In genomic region chrY:19392876-19393275, GRCh38 we compare ENCODE assay signal across 19 cellular contexts.
DNase-seq lines count a peak whose midpoint lies in the region; ATAC-seq lines count a peak whose summit lies in the region.
"Had no signal": no experiment of that assay in that cellular context is flagged by ENCODE, and none has a peak within 500 bp of the region (broad histone marks: within the 10 kb centered on the region; RNA-seq: fewer than 3 reads in every experiment).

No MANE protein-coding gene starts in this region.

- DNase-seq in T-helper 1 cell (no peak), NOMO-1 treated with DMSO at 0.1 percent for 48 hours (lab: John Stamatoyannopoulos, UW; ENCODE audit: unreplicated experiment) (no peak), OCI-M2 (lab: John Stamatoyannopoulos, UW; ENCODE audit: unreplicated experiment) (no peak)
- no peak for DNase-seq in activated naive CD4-positive, alpha-beta T cell treated with anti-CD3 and anti-CD28 coated beads for 36 hours
- no peak for DNase-seq in activated T-helper 2 cell treated with anti-CD3 and anti-CD28 coated beads, Interferon-gamma antibody, Interleukin-2, Interleukin-4, amounts not matched to agents 10 μg/mL and 5 μg/mL and 100 μg/mL, durations not matched to agents 14 hours and 24 hours and 36 hours (ENCODE audit: low spot score)
- no peak for DNase-seq in stimulated activated effector memory CD8-positive, alpha-beta T cell treated with anti-CD3 and anti-CD28 coated beads, Interleukin-12 subunit alpha, Interleukin-12 subunit beta, amount 100 ng/mL, for 72 hours (ENCODE audit: low spot score in 2 of 2)
- DNase-seq: BE2C; CD4-positive, alpha-beta memory T cell; DMS79; H7; KBM-7; NCI-H1417 treated with DMSO at 0.1 percent for 48 hours; NCI-H1930; NCI-H2171 treated with DMSO at 0.1 percent for 48 hours; NCI-H446 treated with DMSO at 0.1 percent for 48 hours; NCI-H774; PC-9 had no signal

- no peaks in the 10 kb centered on the region for H3K27me3 Mint-ChIP-seq in T-helper 1 cell treated with Interleukin-12 subunit alpha and Interleukin-12 subunit beta and Interleukin-4 antibody, amounts not matched to agents 30 μg/mL and 1 μg/mL, for 36 hours (ENCODE audit: low read depth)
- H3K27me3 Mint-ChIP-seq in activated naive CD4-positive, alpha-beta T cell treated with anti-CD3 and anti-CD28 coated beads, Interleukin-2, amount 50 U/mL, for 24 hours = no peaks in the 10 kb centered on the region
- no peaks in the 10 kb centered on the region for H3K27me3 Mint-ChIP-seq in activated naive CD4-positive, alpha-beta T cell treated with anti-CD3 and anti-CD28 coated beads for 36 hours (ENCODE audit: low read depth)
- H3K27me3 Mint-ChIP-seq in activated T-helper 2 cell treated with anti-CD3 and anti-CD28 coated beads, Interferon-gamma antibody, Interleukin-2, Interleukin-4, amounts not matched to agents 10 μg/mL and 5 μg/mL and 100 μg/mL, durations not matched to agents 14 hours and 24 hours and 36 hours (ENCODE audit: low read depth) = no peaks in the 10 kb centered on the region
- H3K27me3 Mint-ChIP-seq: CD4-positive, alpha-beta memory T cell had no signal

- H3K36me3 Mint-ChIP-seq in T-helper 1 cell treated with Interleukin-12 subunit alpha and Interleukin-12 subunit beta and Interleukin-4 antibody, amounts not matched to agents 30 μg/mL and 1 μg/mL, for 36 hours (ENCODE audit: low read depth) = peaks cover 2% of the 10 kb centered on the region
- H3K36me3 Mint-ChIP-seq in activated naive CD4-positive, alpha-beta T cell treated with anti-CD3 and anti-CD28 coated beads, Interleukin-2, amount 50 U/mL, for 24 hours = no peaks in the 10 kb centered on the region
- H3K36me3 Mint-ChIP-seq in activated naive CD4-positive, alpha-beta T cell treated with anti-CD3 and anti-CD28 coated beads for 36 hours (ENCODE audit: low read depth) = no peaks in the 10 kb centered on the region
- H3K36me3 Mint-ChIP-seq in activated T-helper 2 cell treated with anti-CD3 and anti-CD28 coated beads, Interferon-gamma antibody, Interleukin-2, Interleukin-4, amounts not matched to agents 10 μg/mL and 5 μg/mL and 100 μg/mL, durations not matched to agents 14 hours and 24 hours and 36 hours (ENCODE audit: low read depth) = no peaks in the 10 kb centered on the region
- H3K36me3 Mint-ChIP-seq in stimulated activated effector memory CD8-positive, alpha-beta T cell treated with anti-CD3 and anti-CD28 coated beads, Interleukin-12 subunit alpha, Interleukin-12 subunit beta, amount 100 ng/mL, for 72 hours = no peaks in the 10 kb centered on the region
- H3K36me3 Mint-ChIP-seq: CD4-positive, alpha-beta memory T cell had no signal

- CTCF ChIA-PET in activated naive CD4-positive, alpha-beta T cell treated with anti-CD3 and anti-CD28 coated beads for 36 hours (lab: Charles Lee) = interaction anchor here (0.8 kb wide), 1 partner anchor 13 kb away, joined by 3 read pairs; no protein-coding TSS in a partner anchor

- intact Hi-C loops in activated naive CD4-positive, alpha-beta T cell treated with anti-CD3 and anti-CD28 coated beads for 36 hours (cut with micrococcal nuclease) = loop anchor here (2.0 to 5.0 kb wide), 2 partner anchors 174 to 316 kb away; no protein-coding TSS in a partner anchor
- intact Hi-C loops in activated T-helper 2 cell treated with anti-CD3 and anti-CD28 coated beads, Interferon-gamma antibody, Interleukin-2, Interleukin-4, amounts not matched to agents 10 μg/mL and 5 μg/mL and 100 μg/mL, durations not matched to agents 14 hours and 24 hours and 36 hours (cut with micrococcal nuclease) = no loop called here

- peaks cover 8% of the 10 kb centered on the region for H3K4me1 Mint-ChIP-seq in T-helper 1 cell treated with Interleukin-12 subunit alpha and Interleukin-12 subunit beta and Interleukin-4 antibody, amounts not matched to agents 30 μg/mL and 1 μg/mL, for 36 hours (ENCODE audit: low read depth)
- peaks cover 35% of the 10 kb centered on the region for H3K4me1 Mint-ChIP-seq in activated naive CD4-positive, alpha-beta T cell treated with anti-CD3 and anti-CD28 coated beads, Interleukin-2, amount 50 U/mL, for 24 hours
- peaks cover 24% of the 10 kb centered on the region for H3K4me1 Mint-ChIP-seq in activated naive CD4-positive, alpha-beta T cell treated with anti-CD3 and anti-CD28 coated beads for 36 hours (ENCODE audit: low read depth)
- peaks cover 13% of the 10 kb centered on the region for H3K4me1 Mint-ChIP-seq in activated T-helper 2 cell treated with anti-CD3 and anti-CD28 coated beads, Interferon-gamma antibody, Interleukin-2, Interleukin-4, amounts not matched to agents 10 μg/mL and 5 μg/mL and 100 μg/mL, durations not matched to agents 14 hours and 24 hours and 36 hours (ENCODE audit: low read depth)
- H3K4me1 Mint-ChIP-seq in stimulated activated effector memory CD8-positive, alpha-beta T cell treated with anti-CD3 and anti-CD28 coated beads, Interleukin-12 subunit alpha, Interleukin-12 subunit beta, amount 100 ng/mL, for 72 hours = peaks cover 7% of the 10 kb centered on the region

- H3K27ac Mint-ChIP-seq in T-helper 1 cell treated with Interleukin-12 subunit alpha and Interleukin-12 subunit beta and Interleukin-4 antibody, amounts not matched to agents 30 μg/mL and 1 μg/mL, for 36 hours = peak overlapping the region; percentile 72
- H3K27ac Mint-ChIP-seq in activated naive CD4-positive, alpha-beta T cell treated with anti-CD3 and anti-CD28 coated beads, Interleukin-2, amount 50 U/mL, for 24 hours = peak overlapping the region; percentile 69
- no peak overlapping the region for H3K27ac Mint-ChIP-seq in activated naive CD4-positive, alpha-beta T cell treated with anti-CD3 and anti-CD28 coated beads for 36 hours
- H3K27ac Mint-ChIP-seq in activated T-helper 2 cell treated with anti-CD3 and anti-CD28 coated beads, Interferon-gamma antibody, Interleukin-2, Interleukin-4, amounts not matched to agents 10 μg/mL and 5 μg/mL and 100 μg/mL, durations not matched to agents 14 hours and 24 hours and 36 hours = no peak overlapping the region
- no peak overlapping the region for H3K27ac Mint-ChIP-seq in stimulated activated effector memory CD8-positive, alpha-beta T cell treated with anti-CD3 and anti-CD28 coated beads, Interleukin-12 subunit alpha, Interleukin-12 subunit beta, amount 100 ng/mL, for 72 hours

- no peak for ATAC-seq in stimulated activated effector memory CD8-positive, alpha-beta T cell treated with anti-CD3 and anti-CD28 coated beads, Interleukin-12 subunit alpha, Interleukin-12 subunit beta, amount 100 ng/mL, for 72 hours

- H3K9me3 Mint-ChIP-seq in T-helper 1 cell treated with Interleukin-12 subunit alpha and Interleukin-12 subunit beta and Interleukin-4 antibody, amounts not matched to agents 30 μg/mL and 1 μg/mL, for 36 hours = peaks cover 4% of the 10 kb centered on the region
- no peaks in the 10 kb centered on the region for H3K9me3 Mint-ChIP-seq in activated naive CD4-positive, alpha-beta T cell treated with anti-CD3 and anti-CD28 coated beads, Interleukin-2, amount 50 U/mL, for 24 hours
- no peaks in the 10 kb centered on the region for H3K9me3 Mint-ChIP-seq in activated naive CD4-positive, alpha-beta T cell treated with anti-CD3 and anti-CD28 coated beads for 36 hours
- peaks cover 6% of the 10 kb centered on the region for H3K9me3 Mint-ChIP-seq in activated T-helper 2 cell treated with anti-CD3 and anti-CD28 coated beads, Interferon-gamma antibody, Interleukin-2, Interleukin-4, amounts not matched to agents 10 μg/mL and 5 μg/mL and 100 μg/mL, durations not matched to agents 14 hours and 24 hours and 36 hours
- H3K9me3 Mint-ChIP-seq in stimulated activated effector memory CD8-positive, alpha-beta T cell treated with anti-CD3 and anti-CD28 coated beads, Interleukin-12 subunit alpha, Interleukin-12 subunit beta, amount 100 ng/mL, for 72 hours = no peaks in the 10 kb centered on the region
- H3K9me3 Mint-ChIP-seq: CD4-positive, alpha-beta memory T cell had no signal

- peak overlapping the region; percentile 74 for H3K4me3 Mint-ChIP-seq in T-helper 1 cell treated with Interleukin-12 subunit alpha and Interleukin-12 subunit beta and Interleukin-4 antibody, amounts not matched to agents 30 μg/mL and 1 μg/mL, for 36 hours
- H3K4me3 Mint-ChIP-seq in activated naive CD4-positive, alpha-beta T cell treated with anti-CD3 and anti-CD28 coated beads, Interleukin-2, amount 50 U/mL, for 24 hours = peak overlapping the region; percentile 73
- H3K4me3 Mint-ChIP-seq in activated naive CD4-positive, alpha-beta T cell treated with anti-CD3 and anti-CD28 coated beads for 36 hours = no peak overlapping the region
- H3K4me3 Mint-ChIP-seq in activated T-helper 2 cell treated with anti-CD3 and anti-CD28 coated beads, Interferon-gamma antibody, Interleukin-2, Interleukin-4, amounts not matched to agents 10 μg/mL and 5 μg/mL and 100 μg/mL, durations not matched to agents 14 hours and 24 hours and 36 hours (ENCODE audit: low read depth) = peak overlapping the region; percentile 54
- H3K4me3 Mint-ChIP-seq in stimulated activated effector memory CD8-positive, alpha-beta T cell treated with anti-CD3 and anti-CD28 coated beads, Interleukin-12 subunit alpha, Interleukin-12 subunit beta, amount 100 ng/mL, for 72 hours = peak overlapping the region; percentile 6

Comparison
In these comparisons a context has a peak if more than half of its experiments do, and no peak if none do; other contexts are left out.
1. H3K27ac Mint-ChIP-seq: peak in T-helper 1 cell treated with Interleukin-12 subunit alpha and Interleukin-12 subunit beta and Interleukin-4 antibody, amounts not matched to agents 30 μg/mL and 1 μg/mL, for 36 hours (single experiment) and activated naive CD4-positive, alpha-beta T cell treated with anti-CD3 and anti-CD28 coated beads, Interleukin-2, amount 50 U/mL, for 24 hours (single experiment); none in activated naive CD4-positive, alpha-beta T cell treated with anti-CD3 and anti-CD28 coated beads for 36 hours (single experiment), activated T-helper 2 cell treated with anti-CD3 and anti-CD28 coated beads, Interferon-gamma antibody, Interleukin-2, Interleukin-4, amounts not matched to agents 10 μg/mL and 5 μg/mL and 100 μg/mL, durations not matched to agents 14 hours and 24 hours and 36 hours (single experiment) and stimulated activated effector memory CD8-positive, alpha-beta T cell treated with anti-CD3 and anti-CD28 coated beads, Interleukin-12 subunit alpha, Interleukin-12 subunit beta, amount 100 ng/mL, for 72 hours (single experiment).